ENCODE assay signal across 19 cellular contexts in genomic region chr20:10423735-10424134, GRCh38. TPM values are rescaled to one million over a fixed set of nuclear protein-coding genes. Genes with fewer than 3 reads are reported as not detected.
DNase-seq lines count a peak whose midpoint lies in the region; ATAC-seq, FAIRE-seq and TF ChIP-seq lines count a peak whose summit lies in the region.
"Had no signal": no experiment of that assay in that cellular context is flagged by ENCODE, and none has a peak within 500 bp of the region (broad histone marks: within the 10 kb centered on the region; RNA-seq: fewer than 3 reads in every experiment).

No MANE protein-coding gene starts in this region.

- H3K79me2 ChIP-seq in HepG2 (ENCODE audit: insufficient read depth, low read length) = peaks cover 84% of the 10 kb centered on the region

- intact Hi-C loops in HepG2 (cut with micrococcal nuclease; ENCODE audit: unreplicated experiment) (loop anchor here (2.0 kb wide), 1 partner anchor 195 kb away; no protein-coding TSS in a partner anchor), breast epithelium (cut with DNase I; ENCODE audit: low total_unique reads) (no loop called here)

- peaks cover 16% of the 10 kb centered on the region for H4K20me1 ChIP-seq in HepG2 (ENCODE audit: insufficient read depth, low read length)

- TF ChIP-seq RAD21 in liver (IDR thresholded peaks at IDR 0.05) = peak in 1 of 2 donors; percentile 8
- no peak for TF ChIP-seq RAD21 in HepG2 (CRISPR knock-in tag; IDR thresholded peaks at IDR 0.05)

- no peak for ATAC-seq in HepG2
- ATAC-seq in HG03066 (IDR thresholded peaks at IDR 0.05; ENCODE audit: low read depth, unreplicated experiment) = peak; percentile 55
- ATAC-seq in foreskin keratinocyte = no peak
- no peak for ATAC-seq in GM21528 (IDR thresholded peaks at IDR 0.05; ENCODE audit: low FRiP score, unreplicated experiment)
- ATAC-seq: GM23338, left lung, SK-N-SH treated with all-trans-retinoic acid at 6 μM for 48 hours had no signal

- POLR2A ChIA-PET in HepG2 (lab: Yijun Ruan, JAX) = interaction anchor here (2.3 kb wide), 1 partner anchor 11 kb away, joined by 7 read pairs; the partner anchor contains the start of genes MKKS and SLX4IP
- POLR2A ChIA-PET in HEK293T (lab: Yijun Ruan, JAX) = no interaction called here

- CTCF ChIA-PET in HepG2 (lab: Yijun Ruan, JAX; ENCODE audit: low intra/inter-chr PET ratio, low total read pairs) (interaction anchor here (1.1 kb wide), 1 partner anchor 107 kb away, joined by 3 read pairs; no protein-coding TSS in a partner anchor), HEK293T (lab: Yijun Ruan, JAX) (interaction anchor here (0.7 to 1.0 kb wide), 2 partner anchors 29 to 445 kb away, joined by 3 read pairs; no protein-coding TSS in a partner anchor)

- H3K4me2 ChIP-seq in HepG2 (ENCODE audit: low read depth, low read length) = no peak overlapping the region
- H3K4me2 ChIP-seq: GM23338 had no signal

- no peak for FAIRE-seq in HepG2 (lab: Jason Lieb, UNC)
- FAIRE-seq: frontal cortex had no signal

- H3K9ac ChIP-seq in liver (ENCODE audit: low read depth in 1 of 2, low read length in 2 of 2) = no peak overlapping the region
- H3K9ac ChIP-seq in HepG2 (ENCODE audit: insufficient read depth, low read depth, low read length) = no peak overlapping the region

- H3K4me1 ChIP-seq in liver (ENCODE audit: control insufficient read depth in 4 of 4, insufficient read depth in 4 of 4, low read length in 3 of 4) (peaks cover 5 to 42% (median 25%) of the 10 kb centered on the region in 4 donors), HepG2 (ENCODE audit: insufficient read depth, low read length) (peaks cover 30% of the 10 kb centered on the region), breast epithelium (no peaks in the 10 kb centered on the region), foreskin keratinocyte (peaks cover 10% of the 10 kb centered on the region)

- TF ChIP-seq EP300 in HepG2 (IDR thresholded peaks at IDR 0.05; ENCODE audit: low read depth in 2 of 2, low read length in 2 of 2) (no peak), HepG2 (CRISPR knock-in tag; IDR thresholded peaks at IDR 0.05; ENCODE audit: borderline replicate concordance) (no peak)

- no peaks in the 10 kb centered on the region for H3K9me3 ChIP-seq in liver (ENCODE audit: control insufficient read depth in 4 of 4, low read length in 3 of 4)
- H3K9me3 ChIP-seq in HepG2 (ENCODE audit: low read length) = no peaks in the 10 kb centered on the region
- no peaks in the 10 kb centered on the region for H3K9me3 ChIP-seq in breast epithelium
- H3K9me3 ChIP-seq: left lung, MG63, thoracic aorta had no signal

- H3K4me3 ChIP-seq in liver (ENCODE audit: low read depth in 1 of 3, low read length in 3 of 3) = no peak overlapping the region
- no peak overlapping the region for H3K4me3 ChIP-seq in HepG2 (replicated peaks in 1 of 3; ENCODE audit: insufficient read depth in 1 of 3, low read depth in 2 of 3, low read length in 3 of 3)
- no peak overlapping the region for H3K4me3 ChIP-seq in breast epithelium
- H3K4me3 ChIP-seq: dorsolateral prefrontal cortex, GM23338, left lung, MG63, thoracic aorta had no signal

- in situ Hi-C loops in HepG2 (cut with HindIII; ENCODE audit: extremely low pct_ligation_motif_present, low pct_unique_long_range_greater_than_20kb) = loop anchor here (10.0 kb wide), 2 partner anchors 449 to 809 kb away; no protein-coding TSS in a partner anchor

- WGBS in liver = 31% methylated on average over 2 of the region's 2 CpGs
- WGBS in HepG2 (ENCODE audit: low lambda C conversion rate) = 96% methylated on average over 2 of the region's 2 CpGs

- H3K27me3 ChIP-seq in liver (ENCODE audit: control insufficient read depth in 4 of 4, insufficient read depth in 4 of 4, low read length in 3 of 4) = no peaks in the 10 kb centered on the region
- no peaks in the 10 kb centered on the region for H3K27me3 ChIP-seq in HepG2 (ENCODE audit: control insufficient read depth in 1 of 2, insufficient read depth in 2 of 2, low read length in 2 of 2)
- no peaks in the 10 kb centered on the region for H3K27me3 ChIP-seq in breast epithelium
- H3K27me3 ChIP-seq in foreskin keratinocyte = no peaks in the 10 kb centered on the region
- H3K27me3 ChIP-seq: dorsolateral prefrontal cortex, left lung, MG63 had no signal

- H3K36me3 ChIP-seq in liver (ENCODE audit: control insufficient read depth in 4 of 4, insufficient read depth in 3 of 4, low read depth in 1 of 4, low read length in 3 of 4) (peaks cover 0 to 2% (median 0%) of the 10 kb centered on the region in 4 donors), HepG2 (replicated peaks in 1 of 2; ENCODE audit: control insufficient read depth in 1 of 2, insufficient read depth in 2 of 2, low read length in 2 of 2) (peaks cover 10 to 40% of the 10 kb centered on the region in 2 experiments; a peak in 4 of 5 replicates), breast epithelium (no peaks in the 10 kb centered on the region)
- H3K36me3 ChIP-seq: thoracic aorta had no signal

- H3K27ac ChIP-seq in liver (ENCODE audit: low read depth in 1 of 2, low read length in 2 of 2) (peak overlapping the region; percentile 18 to 31), HepG2 (ENCODE audit: extremely low read length, insufficient read depth, low read length) (no peak overlapping the region), VCaP (peak overlapping the region; percentile 16), breast epithelium (no peak overlapping the region), foreskin keratinocyte (no peak overlapping the region)
- H3K27ac ChIP-seq: dorsolateral prefrontal cortex, left lung, thoracic aorta had no signal

- no TSS peak for BruUV-seq in HepG2 (replicated peaks; lab: Mats Ljungman, UMichigan)

- TF ChIP-seq CTCF in liver (IDR thresholded peaks at IDR 0.05; ENCODE audit: low read depth, low read length, missing input control) (no peak), HepG2 (CRISPR knock-in tag; IDR thresholded peaks at IDR 0.05) (no peak), VCaP (conservative IDR thresholded peaks at IDR 0.05) (no peak), breast epithelium (IDR thresholded peaks at IDR 0.05) (no peak), foreskin keratinocyte (conservative IDR thresholded peaks at IDR 0.05) (no peak)

- TF ChIP-seq POLR2A in HepG2 (IDR thresholded peaks at IDR 0.05; ENCODE audit: insufficient read depth in 1 of 2, low read depth in 2 of 2, low read length in 2 of 2) = no peak
- TF ChIP-seq POLR2A in breast epithelium (IDR thresholded peaks at IDR 0.05) = no peak

- H2AFZ ChIP-seq in HepG2 (ENCODE audit: low read length) = no peak overlapping the region
- H2AFZ ChIP-seq: GM23338 had no signal

- DNase-seq in HepG2 (ENCODE audit: low spot score) = no peak
- DNase-seq in breast epithelium (ENCODE audit: low spot score in 2 of 2) = no peak
- DNase-seq in HEK293T (ENCODE audit: extremely low spot score) = no peak
- no peak for DNase-seq in foreskin keratinocyte
- DNase-seq: 8988T; activated CD4-positive, alpha-beta T cell treated with anti-CD3 and anti-CD28 coated beads for 4 hours; dorsolateral prefrontal cortex; left lung; MG63; NCI-H1436 treated with DMSO at 0.1 percent for 48 hours; T1000 had no signal

RNA-seq across cellular contexts. Expression of gene MKKS, which starts 10.3 kb away (rescaled TPM):
- 10 to 100 TPM in 1 of 2 donors, 1 to 10 TPM in 1; 8.3 to 19.1 TPM for total RNA-seq in liver
- 10 to 100 TPM; 12.8 to 16.5 TPM for polyA plus RNA-seq in liver
- total RNA-seq in HepG2 (2016; rRNA removed; fragmentation: Illumina TruSeq; extraction: Trizol) = 26.7 and 44.8 TPM in 2 replicates
- total RNA-seq in HepG2 (2016; cell fraction: cytosol; rRNA removed; fragmentation: Illumina TruSeq; extraction: Trizol; ENCODE audit: low read depth) = 5.3 and 6.8 TPM in 2 replicates
- total RNA-seq in HepG2 (2016; cell fraction: insoluble cytoplasmic fraction; rRNA removed; fragmentation: Illumina TruSeq; extraction: Trizol) = 25.8 and 43.2 TPM in 2 replicates
- total RNA-seq in HepG2 (2016; cell fraction: membrane; rRNA removed; fragmentation: Illumina TruSeq; extraction: Trizol) = 38.7 and 41.1 TPM in 2 replicates
- 19.6 and 20.4 TPM in 2 replicates for total RNA-seq in HepG2 (2016; cell fraction: nucleus; rRNA removed; fragmentation: Illumina TruSeq; extraction: Trizol)
- 29.7 and 34.5 TPM in 2 replicates for polyA plus RNA-seq in HepG2 (2011; rRNA removed)
- polyA plus RNA-seq in HepG2 (2011; cell fraction: cytosol; rRNA removed) = 14.1 and 21.7 TPM in 2 replicates
- 10.6 and 13.5 TPM in 2 replicates for polyA plus RNA-seq in HepG2 (2011; cell fraction: nucleus; rRNA removed)
- polyA plus RNA-seq in HepG2 (2012) = 23.4 and 27.8 TPM in 2 replicates
- 8.1 and 13.3 TPM in 2 replicates for polyA plus RNA-seq in HepG2 (2016; cell fraction: cytosol; fragmentation: Illumina TruSeq; extraction: Trizol; ENCODE audit: low read depth)
- 46.7 and 49.7 TPM in 2 replicates for polyA plus RNA-seq in HepG2 (2016; cell fraction: insoluble cytoplasmic fraction; fragmentation: Illumina TruSeq; extraction: Trizol; ENCODE audit: low read depth)
- polyA plus RNA-seq in HepG2 (2016; cell fraction: membrane; fragmentation: Illumina TruSeq; extraction: Trizol; ENCODE audit: low read depth) = 27.1 and 37.0 TPM in 2 replicates
- polyA plus RNA-seq in HepG2 (2016; cell fraction: nucleus; fragmentation: Illumina TruSeq; extraction: Trizol; ENCODE audit: insufficient read depth, low read depth) = 28.9 and 30.4 TPM in 2 replicates
- 5.5 and 13.2 TPM in 2 replicates for polyA minus RNA-seq in HepG2 (2011; rRNA and poly(A)+ RNA removed; ENCODE audit: low replicate concordance)
- polyA minus RNA-seq in HepG2 (2011; cell fraction: cytosol; rRNA and poly(A)+ RNA removed) = 8.6 and 10.6 TPM in 2 replicates
- 13.6 and 26.7 TPM in 2 replicates for polyA minus RNA-seq in HepG2 (2011; cell fraction: nucleus; rRNA and poly(A)+ RNA removed)
- total RNA-seq in breast epithelium = 10 to 100 TPM; 12.8 to 14.9 (median 14.7) TPM
- 21.5 and 23.3 TPM in 2 replicates for total RNA-seq in foreskin keratinocyte
- 15.7 and 16.5 TPM in 2 replicates for polyA plus RNA-seq in foreskin keratinocyte

RNA-seq across cellular contexts. Expression of gene SLX4IP, which starts 11.4 kb away (rescaled TPM):
- total RNA-seq in liver = 1 to 10 TPM; 3.1 to 3.4 TPM
- polyA plus RNA-seq in liver = 1 to 10 TPM; 1.1 to 2.4 TPM
- 7.3 and 9.5 TPM in 2 replicates for total RNA-seq in HepG2 (2016; rRNA removed; fragmentation: Illumina TruSeq; extraction: Trizol)
- total RNA-seq in HepG2 (2016; cell fraction: cytosol; rRNA removed; fragmentation: Illumina TruSeq; extraction: Trizol; ENCODE audit: low read depth) = 0.81 and 0.97 TPM in 2 replicates
- 6.8 and 8.5 TPM in 2 replicates for total RNA-seq in HepG2 (2016; cell fraction: insoluble cytoplasmic fraction; rRNA removed; fragmentation: Illumina TruSeq; extraction: Trizol)
- 3.8 and 4.3 TPM in 2 replicates for total RNA-seq in HepG2 (2016; cell fraction: membrane; rRNA removed; fragmentation: Illumina TruSeq; extraction: Trizol)
- 9.5 and 10.9 TPM in 2 replicates for total RNA-seq in HepG2 (2016; cell fraction: nucleus; rRNA removed; fragmentation: Illumina TruSeq; extraction: Trizol)
- polyA plus RNA-seq in HepG2 (2011; rRNA removed) = 3.1 and 3.6 TPM in 2 replicates
- polyA plus RNA-seq in HepG2 (2011; cell fraction: cytosol; rRNA removed) = 1.6 and 1.8 TPM in 2 replicates
- polyA plus RNA-seq in HepG2 (2011; cell fraction: nucleus; rRNA removed) = 5.5 and 5.7 TPM in 2 replicates
- polyA plus RNA-seq in HepG2 (2012) = 2.5 and 3.1 TPM in 2 replicates
- 0.32 and 0.38 TPM in 2 replicates for polyA plus RNA-seq in HepG2 (2016; cell fraction: cytosol; fragmentation: Illumina TruSeq; extraction: Trizol; ENCODE audit: low read depth)
- polyA plus RNA-seq in HepG2 (2016; cell fraction: insoluble cytoplasmic fraction; fragmentation: Illumina TruSeq; extraction: Trizol; ENCODE audit: low read depth) = 4.0 TPM in 2 replicates
- polyA plus RNA-seq in HepG2 (2016; cell fraction: membrane; fragmentation: Illumina TruSeq; extraction: Trizol; ENCODE audit: low read depth) = 1.1 and 1.2 TPM in 2 replicates
- 9.4 and 10.0 TPM in 2 replicates for polyA plus RNA-seq in HepG2 (2016; cell fraction: nucleus; fragmentation: Illumina TruSeq; extraction: Trizol; ENCODE audit: insufficient read depth, low read depth)
- 4.8 and 8.5 TPM in 2 replicates for polyA minus RNA-seq in HepG2 (2011; rRNA and poly(A)+ RNA removed; ENCODE audit: low replicate concordance)
- 7.0 and 7.6 TPM in 2 replicates for polyA minus RNA-seq in HepG2 (2011; cell fraction: cytosol; rRNA and poly(A)+ RNA removed)
- 17.0 and 21.4 TPM in 2 replicates for polyA minus RNA-seq in HepG2 (2011; cell fraction: nucleus; rRNA and poly(A)+ RNA removed)
- 1 to 10 TPM; 4.2 to 6.9 (median 5.9) TPM for total RNA-seq in breast epithelium
- 5.1 and 5.4 TPM in 2 replicates for total RNA-seq in foreskin keratinocyte
- 1.3 and 1.4 TPM in 2 replicates for polyA plus RNA-seq in foreskin keratinocyte

Comparison
In these comparisons a context has a peak if more than half of its experiments do, and no peak if none do; other contexts are left out.
1. H3K27ac ChIP-seq: peak in liver (2 of 2) and VCaP (single experiment); none in HepG2 (single experiment), breast epithelium (0 of 2) and foreskin keratinocyte (single experiment).